ENCODE assay signal across 14 cellular contexts in the genomic region with DNA sequence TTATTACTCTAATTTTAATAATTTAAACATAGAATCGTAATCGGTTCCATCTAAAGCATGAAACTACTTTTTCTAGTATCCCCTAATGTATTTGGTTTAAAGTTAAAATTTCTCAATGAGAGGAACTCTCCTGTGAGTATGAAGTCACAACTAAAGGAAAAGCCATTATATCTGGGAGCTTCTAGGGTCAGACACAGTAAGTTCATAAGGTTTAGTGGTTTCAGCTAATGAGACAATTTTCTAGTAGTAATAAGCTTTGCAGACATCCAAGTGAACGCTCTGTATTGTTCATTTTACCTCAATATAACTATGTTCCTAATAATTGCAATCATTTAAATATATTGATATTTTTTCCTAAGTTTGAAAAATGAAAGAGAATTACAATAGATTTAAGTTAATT.
"Had no signal": no experiment of that assay in that cellular context is flagged by ENCODE, and none has a peak within 500 bp of the region (broad histone marks: within the 10 kb centered on the region; RNA-seq: fewer than 3 reads in every experiment).

No MANE protein-coding gene starts in this region.

- H3K36me3 Mint-ChIP-seq: activated naive CD8-positive, alpha-beta T cell; stimulated activated effector memory CD8-positive, alpha-beta T cell treated with anti-CD3 and anti-CD28 coated beads, Interleukin-12 subunit alpha, Interleukin-12 subunit beta, amount 100 ng/mL, for 72 hours had no signal

- H3K9me3 ChIP-seq: neutrophil had no signal

- H3K4me3 Mint-ChIP-seq: activated naive CD8-positive, alpha-beta T cell; activated T-cell treated with anti-CD3 and anti-CD28 coated beads, Interleukin-2, amount 50 U/mL, for 4 hours; stimulated activated effector memory CD8-positive, alpha-beta T cell treated with anti-CD3 and anti-CD28 coated beads, Interleukin-12 subunit alpha, Interleukin-12 subunit beta, amount 100 ng/mL, for 72 hours had no signal

- H3K27me3 Mint-ChIP-seq: activated naive CD8-positive, alpha-beta T cell had no signal

- H3K27ac ChIP-seq: dorsolateral prefrontal cortex, neutrophil, tibial nerve had no signal

- ATAC-seq: activated T-cell treated with anti-CD3 and anti-CD28 coated beads, Interleukin-2, amount 50 U/mL, for 4 hours; stimulated activated effector memory CD8-positive, alpha-beta T cell treated with anti-CD3 and anti-CD28 coated beads, Interleukin-12 subunit alpha, Interleukin-12 subunit beta, amount 100 ng/mL, for 72 hours had no signal

- H3K36me3 ChIP-seq: neutrophil, tibial nerve had no signal

- H3K27me3 ChIP-seq: dorsolateral prefrontal cortex, neutrophil, tibial nerve had no signal

- H3K27ac Mint-ChIP-seq: activated naive CD8-positive, alpha-beta T cell; stimulated activated effector memory CD8-positive, alpha-beta T cell treated with anti-CD3 and anti-CD28 coated beads, Interleukin-12 subunit alpha, Interleukin-12 subunit beta, amount 100 ng/mL, for 72 hours had no signal

- H3K4me1 ChIP-seq: tibial nerve had no signal

- H3K4me3 ChIP-seq: dorsolateral prefrontal cortex, tibial nerve had no signal

- H3K4me1 Mint-ChIP-seq: stimulated activated effector memory CD8-positive, alpha-beta T cell treated with anti-CD3 and anti-CD28 coated beads, Interleukin-12 subunit alpha, Interleukin-12 subunit beta, amount 100 ng/mL, for 72 hours had no signal

- DNase-seq: activated CD4-positive, alpha-beta T cell treated with anti-CD3 and anti-CD28 coated beads for 1 hour; activated CD4-positive, alpha-beta T cell treated with anti-CD3 and anti-CD28 coated beads, Interleukin-2, amount 50 U/mL, for 48 hours; activated effector memory CD4-positive, alpha-beta T cell treated with anti-CD3 and anti-CD28 coated beads, Interleukin-2, amount 50 U/mL, for 16 hours; activated T-cell treated with anti-CD3 and anti-CD28 coated beads, Interleukin-2, amount 50 U/mL, for 4 hours; anterior cingulate cortex; dorsolateral prefrontal cortex; hypothalamus; kidney glomerular epithelial cell; posterior cingulate gyrus; T-helper 2 cell had no signal
